Comparison of ENCODE assay signal across 1 cellular context in the genomic region with DNA sequence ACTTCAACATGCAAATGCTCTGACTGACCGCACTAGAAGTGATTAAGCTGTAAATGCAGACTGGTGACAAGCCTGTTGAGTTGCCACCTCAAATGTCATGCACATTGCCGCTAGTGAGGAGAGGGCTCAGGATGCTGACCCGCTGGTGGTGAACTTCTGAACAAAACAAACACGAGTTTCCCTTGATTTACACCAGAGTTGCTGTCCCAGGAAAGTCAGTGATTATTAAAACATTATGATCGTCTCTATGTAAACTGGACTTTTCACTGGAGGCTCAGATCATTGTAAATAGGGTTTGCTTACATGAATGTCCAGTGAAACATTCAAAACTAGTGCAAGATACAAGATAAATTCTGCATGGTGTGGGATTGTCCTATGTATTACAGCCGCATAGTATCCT.
TF ChIP-seq lines count a peak whose summit lies in the region.

No MANE protein-coding gene starts in this region.

TF ChIP-seq in HepG2, 621 proteins besides CTCF, POLR2A, EP300 and RAD21 (continued from another document):
- TF ChIP-seq, protein P1, sequence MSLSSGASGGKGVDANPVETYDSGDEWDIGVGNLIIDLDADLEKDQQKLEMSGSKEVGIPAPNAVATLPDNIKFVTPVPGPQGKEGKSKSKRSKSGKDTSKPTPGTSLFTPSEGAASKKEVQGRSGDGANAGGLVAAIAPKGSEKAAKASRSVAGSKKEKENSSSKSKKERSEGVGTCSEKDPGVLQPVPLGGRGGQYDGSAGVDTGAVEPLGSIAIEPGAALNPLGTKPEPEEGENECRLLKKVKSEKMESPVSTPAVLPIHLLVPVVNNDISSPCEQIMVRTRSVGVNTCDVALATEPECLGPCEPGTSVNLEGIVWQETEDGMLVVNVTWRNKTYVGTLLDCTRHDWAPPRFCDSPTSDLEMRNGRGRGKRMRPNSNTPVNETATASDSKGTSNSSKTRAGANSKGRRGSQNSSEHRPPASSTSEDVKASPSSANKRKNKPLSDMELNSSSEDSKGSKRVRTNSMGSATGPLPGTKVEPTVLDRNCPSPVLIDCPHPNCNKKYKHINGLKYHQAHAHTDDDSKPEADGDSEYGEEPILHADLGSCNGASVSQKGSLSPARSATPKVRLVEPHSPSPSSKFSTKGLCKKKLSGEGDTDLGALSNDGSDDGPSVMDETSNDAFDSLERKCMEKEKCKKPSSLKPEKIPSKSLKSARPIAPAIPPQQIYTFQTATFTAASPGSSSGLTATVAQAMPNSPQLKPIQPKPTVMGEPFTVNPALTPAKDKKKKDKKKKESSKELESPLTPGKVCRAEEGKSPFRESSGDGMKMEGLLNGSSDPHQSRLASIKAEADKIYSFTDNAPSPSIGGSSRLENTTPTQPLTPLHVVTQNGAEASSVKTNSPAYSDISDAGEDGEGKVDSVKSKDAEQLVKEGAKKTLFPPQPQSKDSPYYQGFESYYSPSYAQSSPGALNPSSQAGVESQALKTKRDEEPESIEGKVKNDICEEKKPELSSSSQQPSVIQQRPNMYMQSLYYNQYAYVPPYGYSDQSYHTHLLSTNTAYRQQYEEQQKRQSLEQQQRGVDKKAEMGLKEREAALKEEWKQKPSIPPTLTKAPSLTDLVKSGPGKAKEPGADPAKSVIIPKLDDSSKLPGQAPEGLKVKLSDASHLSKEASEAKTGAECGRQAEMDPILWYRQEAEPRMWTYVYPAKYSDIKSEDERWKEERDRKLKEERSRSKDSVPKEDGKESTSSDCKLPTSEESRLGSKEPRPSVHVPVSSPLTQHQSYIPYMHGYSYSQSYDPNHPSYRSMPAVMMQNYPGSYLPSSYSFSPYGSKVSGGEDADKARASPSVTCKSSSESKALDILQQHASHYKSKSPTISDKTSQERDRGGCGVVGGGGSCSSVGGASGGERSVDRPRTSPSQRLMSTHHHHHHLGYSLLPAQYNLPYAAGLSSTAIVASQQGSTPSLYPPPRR (CRISPR knock-in tag; IDR thresholded peaks at IDR 0.05; ENCODE audit: borderline replicate concordance): peak; percentile 70
- TF ChIP-seq ZNF878 (CRISPR knock-in tag; IDR thresholded peaks at IDR 0.05) (peak; percentile 60; the same call in 1 of the 2 replicates), SP4 (CRISPR knock-in tag; IDR thresholded peaks at IDR 0.05) (no peak), ONECUT2 (CRISPR knock-in tag; IDR thresholded peaks at IDR 0.05) (no peak), SP1 (IDR thresholded peaks at IDR 0.05) (no peak), SP1 (CRISPR knock-in tag; IDR thresholded peaks at IDR 0.05) (no peak), SOX13 (IDR thresholded peaks at IDR 0.05) (no peak), SOX13 (CRISPR knock-in tag; conservative IDR thresholded peaks at IDR 0.05 in 1 of 2, IDR thresholded peaks at IDR 0.05 in 1 of 2) (peak in 1 of 2 experiments; percentile 17; a peak in 1 of 4 replicates)
- TF ChIP-seq, protein P2, sequence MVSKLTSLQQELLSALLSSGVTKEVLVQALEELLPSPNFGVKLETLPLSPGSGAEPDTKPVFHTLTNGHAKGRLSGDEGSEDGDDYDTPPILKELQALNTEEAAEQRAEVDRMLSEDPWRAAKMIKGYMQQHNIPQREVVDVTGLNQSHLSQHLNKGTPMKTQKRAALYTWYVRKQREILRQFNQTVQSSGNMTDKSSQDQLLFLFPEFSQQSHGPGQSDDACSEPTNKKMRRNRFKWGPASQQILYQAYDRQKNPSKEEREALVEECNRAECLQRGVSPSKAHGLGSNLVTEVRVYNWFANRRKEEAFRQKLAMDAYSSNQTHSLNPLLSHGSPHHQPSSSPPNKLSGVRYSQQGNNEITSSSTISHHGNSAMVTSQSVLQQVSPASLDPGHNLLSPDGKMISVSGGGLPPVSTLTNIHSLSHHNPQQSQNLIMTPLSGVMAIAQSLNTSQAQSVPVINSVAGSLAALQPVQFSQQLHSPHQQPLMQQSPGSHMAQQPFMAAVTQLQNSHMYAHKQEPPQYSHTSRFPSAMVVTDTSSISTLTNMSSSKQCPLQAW (CRISPR knock-in tag; IDR thresholded peaks at IDR 0.05): peak; percentile 23; the same call in 1 of the 2 replicates
- TF ChIP-seq, protein P3, sequence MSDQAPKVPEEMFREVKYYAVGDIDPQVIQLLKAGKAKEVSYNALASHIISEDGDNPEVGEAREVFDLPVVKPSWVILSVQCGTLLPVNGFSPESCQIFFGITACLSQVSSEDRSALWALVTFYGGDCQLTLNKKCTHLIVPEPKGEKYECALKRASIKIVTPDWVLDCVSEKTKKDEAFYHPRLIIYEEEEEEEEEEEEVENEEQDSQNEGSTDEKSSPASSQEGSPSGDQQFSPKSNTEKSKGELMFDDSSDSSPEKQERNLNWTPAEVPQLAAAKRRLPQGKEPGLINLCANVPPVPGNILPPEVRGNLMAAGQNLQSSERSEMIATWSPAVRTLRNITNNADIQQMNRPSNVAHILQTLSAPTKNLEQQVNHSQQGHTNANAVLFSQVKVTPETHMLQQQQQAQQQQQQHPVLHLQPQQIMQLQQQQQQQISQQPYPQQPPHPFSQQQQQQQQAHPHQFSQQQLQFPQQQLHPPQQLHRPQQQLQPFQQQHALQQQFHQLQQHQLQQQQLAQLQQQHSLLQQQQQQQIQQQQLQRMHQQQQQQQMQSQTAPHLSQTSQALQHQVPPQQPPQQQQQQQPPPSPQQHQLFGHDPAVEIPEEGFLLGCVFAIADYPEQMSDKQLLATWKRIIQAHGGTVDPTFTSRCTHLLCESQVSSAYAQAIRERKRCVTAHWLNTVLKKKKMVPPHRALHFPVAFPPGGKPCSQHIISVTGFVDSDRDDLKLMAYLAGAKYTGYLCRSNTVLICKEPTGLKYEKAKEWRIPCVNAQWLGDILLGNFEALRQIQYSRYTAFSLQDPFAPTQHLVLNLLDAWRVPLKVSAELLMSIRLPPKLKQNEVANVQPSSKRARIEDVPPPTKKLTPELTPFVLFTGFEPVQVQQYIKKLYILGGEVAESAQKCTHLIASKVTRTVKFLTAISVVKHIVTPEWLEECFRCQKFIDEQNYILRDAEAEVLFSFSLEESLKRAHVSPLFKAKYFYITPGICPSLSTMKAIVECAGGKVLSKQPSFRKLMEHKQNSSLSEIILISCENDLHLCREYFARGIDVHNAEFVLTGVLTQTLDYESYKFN (CRISPR knock-in tag; conservative IDR thresholded peaks at IDR 0.05): peak; percentile 62
